1 cellular context compared by ENCODE assay signal in the genomic region with DNA sequence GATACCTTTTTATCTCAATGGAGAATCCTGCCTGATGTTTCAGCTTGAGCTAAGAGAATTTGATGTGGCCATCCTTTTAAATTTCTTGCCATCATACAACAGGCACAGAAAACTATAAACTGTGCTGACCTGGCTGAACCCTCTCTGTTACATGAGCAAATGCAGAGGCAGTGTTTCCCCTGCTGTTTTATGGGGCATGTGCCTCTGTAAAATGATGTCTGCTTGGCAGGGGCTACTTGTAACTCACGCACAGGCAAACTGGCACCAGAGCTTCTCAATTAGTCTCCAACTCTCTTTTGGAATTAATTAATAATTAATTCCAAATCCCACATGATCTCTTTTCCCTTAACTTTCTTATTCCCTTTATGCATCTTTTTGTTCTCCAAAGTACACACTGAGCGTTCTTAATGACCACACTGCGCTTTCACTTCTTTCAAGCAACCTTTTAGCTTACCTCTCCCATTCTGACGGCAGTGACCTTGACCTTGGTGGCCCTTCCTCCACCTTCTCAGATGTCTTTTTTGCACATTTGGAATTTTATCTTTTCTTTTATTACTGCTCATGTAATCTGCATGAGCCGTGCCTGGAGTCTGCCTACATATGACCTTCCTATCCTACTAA.
TF ChIP-seq lines count a peak whose summit lies in the region.

No MANE protein-coding gene starts in this region.

TF ChIP-seq in HEK293, 187 proteins besides CTCF, POLR2A, EP300 and RAD21 (continued from another document):
- TF ChIP-seq YY1 (tag by site-specific recombination; IDR thresholded peaks at IDR 0.05): peak; percentile 46; the same call in 1 of the 2 replicates
- peak; percentile 68; the same call in 1 of the 2 replicates for TF ChIP-seq ZNF664 (tag by site-specific recombination; IDR thresholded peaks at IDR 0.05)
- TF ChIP-seq ZNF501 (tag by site-specific recombination; IDR thresholded peaks at IDR 0.05): peak; percentile 37
- no peak for TF ChIP-seq ZNF362 (tag by site-specific recombination; IDR thresholded peaks at IDR 0.05)
- TF ChIP-seq ZNF660 (tag by site-specific recombination; IDR thresholded peaks at IDR 0.05): peak; percentile 79; the same call in 1 of the 2 replicates
- 0 out of 2 replicates have a peak, but pooled peaks have one; percentile 38 for TF ChIP-seq ZNF610 (tag by site-specific recombination; IDR thresholded peaks at IDR 0.05; ENCODE audit: borderline replicate concordance)
- no peak for TF ChIP-seq ZNF155 (tag by site-specific recombination; IDR thresholded peaks at IDR 0.05)
- TF ChIP-seq ZNF837 (tag by site-specific recombination; IDR thresholded peaks at IDR 0.05): no peak
- peak; percentile 53 for TF ChIP-seq PATZ1 (tag by site-specific recombination; IDR thresholded peaks at IDR 0.05)
- peak; percentile 66; the same call in 1 of the 2 replicates for TF ChIP-seq ZNF580 (tag by site-specific recombination; IDR thresholded peaks at IDR 0.05)
- TF ChIP-seq ZNF394 (tag by site-specific recombination; IDR thresholded peaks at IDR 0.05; ENCODE audit: borderline replicate concordance): peak; percentile 21; the same call in 1 of the 2 replicates
- TF ChIP-seq ZNF223 (tag by site-specific recombination; IDR thresholded peaks at IDR 0.05): no peak
